In the genomic region with DNA sequence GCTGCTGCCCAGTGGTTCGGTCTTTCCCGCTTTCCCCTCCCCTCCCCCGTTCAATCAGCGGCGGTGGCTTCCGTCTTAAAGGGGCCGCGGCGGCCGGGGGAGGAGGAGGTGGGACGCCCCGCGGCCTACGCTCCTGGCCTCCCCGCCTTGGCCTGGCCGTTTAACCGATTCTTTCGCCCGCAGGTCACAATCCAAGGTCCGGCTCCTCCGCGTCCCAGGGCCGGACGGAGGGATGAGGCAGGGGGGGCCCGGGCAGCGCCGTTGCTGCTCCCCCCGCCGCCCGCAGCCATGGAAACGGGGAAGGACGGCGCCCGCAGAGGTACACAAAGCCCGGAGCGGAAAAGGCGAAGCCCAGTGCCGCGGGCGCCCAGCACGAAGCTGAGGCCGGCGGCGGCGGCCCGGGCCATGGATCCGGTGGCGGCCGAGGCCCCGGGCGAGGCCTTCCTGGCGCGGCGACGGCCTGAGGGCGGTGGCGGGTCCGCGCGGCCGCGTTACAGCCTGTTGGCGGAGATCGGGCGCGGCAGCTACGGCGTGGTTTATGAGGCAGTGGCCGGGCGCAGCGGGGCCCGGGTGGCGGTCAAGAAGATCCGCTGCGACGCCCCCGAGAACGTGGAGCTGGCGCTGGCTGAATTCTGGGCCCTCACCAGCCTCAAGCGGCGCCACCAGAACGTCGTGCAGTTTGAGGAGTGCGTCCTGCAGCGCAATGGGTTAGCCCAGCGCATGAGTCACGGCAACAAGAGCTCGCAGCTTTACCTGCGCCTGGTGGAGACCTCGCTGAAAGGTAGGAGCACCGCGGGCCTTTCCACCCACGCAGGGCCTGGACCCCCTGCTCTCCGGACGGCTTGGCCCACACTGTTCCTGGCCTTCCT, we compare ENCODE assay signal across 8 cellular contexts. TPM values are rescaled to one million over a fixed set of nuclear protein-coding genes. Genes with fewer than 3 reads are reported as not detected.
DNase-seq lines count a peak whose midpoint lies in the region; ATAC-seq and TF ChIP-seq lines count a peak whose summit lies in the region.

No MANE protein-coding gene starts in this region.

- peak overlapping the region; percentile 95 for H3K4me3 Mint-ChIP-seq in osteocyte (ENCODE audit: unreplicated experiment)

- H3K4me1 ChIP-seq in SJSA1 (replicated peaks) = peaks cover 19% of the 10 kb centered on the region
- H3K4me1 ChIP-seq in thoracic aorta (ENCODE audit: control insufficient read depth in 1 of 2, low read depth in 2 of 2) = peaks cover 30 to 44% of the 10 kb centered on the region in 2 donors

- no peak for TF ChIP-seq CTCF in osteocyte (IDR thresholded peaks at IDR 0.05)
- no peak for TF ChIP-seq CTCF in thoracic aorta (IDR thresholded peaks at IDR 0.05)

- peaks cover 5% of the 10 kb centered on the region for H3K27me3 Mint-ChIP-seq in osteocyte (ENCODE audit: unreplicated experiment)

- H3K27ac ChIP-seq in SJSA1 = peak overlapping the region; percentile 99
- peak overlapping the region; percentile 95 to 98 for H3K27ac ChIP-seq in thoracic aorta

- H3K9me3 ChIP-seq in SJSA1 (replicated peaks) (peaks cover 3% of the 10 kb centered on the region; the same call in 1 of the 2 replicates), thoracic aorta (no peaks in the 10 kb centered on the region)

- H3K27me3 ChIP-seq in SJSA1 (replicated peaks) (0 out of 2 replicates have a peak, but pooled peaks cover 6% of the 10 kb centered on the region), thoracic aorta (replicated peaks; ENCODE audit: insufficient read depth) (no peaks in the 10 kb centered on the region)

- peak overlapping the region; percentile 100 for H3K27ac Mint-ChIP-seq in osteocyte (ENCODE audit: unreplicated experiment)

- H3K36me3 Mint-ChIP-seq in osteocyte (ENCODE audit: unreplicated experiment) = peaks cover 9% of the 10 kb centered on the region

- peaks cover 38% of the 10 kb centered on the region for H3K4me1 Mint-ChIP-seq in osteocyte (ENCODE audit: unreplicated experiment)

- H3K4me3 ChIP-seq in SJSA1 (peak overlapping the region; percentile 91), thoracic aorta (peak overlapping the region; percentile 95)

- DNase-seq in GDM1 (lab: John Stamatoyannopoulos, UW) (peak; percentile 85), H4 (ENCODE audit: low spot score) (peak; percentile 72), LoVo (ENCODE audit: low spot score) (peak; percentile 87), SJSA1 (ENCODE audit: low read depth in 1 of 2, low spot score in 2 of 2) (peak; percentile 86 to 99), glomerular visceral epithelial cell (ENCODE audit: extremely low spot score) (peak; percentile 89), osteocyte (ENCODE audit: extremely low spot score, unreplicated experiment) (peak; percentile 93), thoracic aorta (ENCODE audit: low spot score) (peak; percentile 61)
- DNase-seq in activated naive CD4-positive, alpha-beta T cell treated with anti-CD3 and anti-CD28 coated beads, Interleukin-2, amount 50 U/mL, for 16 hours = peak; percentile 84

- peak; percentile 94 for ATAC-seq in thoracic aorta (ENCODE audit: insufficient number of reproducible peaks, low FRiP score, low read depth)

- H3K9me3 Mint-ChIP-seq in osteocyte (ENCODE audit: unreplicated experiment) = no peaks in the 10 kb centered on the region

- H3K36me3 ChIP-seq in SJSA1 (peaks cover 47% of the 10 kb centered on the region), thoracic aorta (no peaks in the 10 kb centered on the region)

RNA-seq across cellular contexts. Expression of gene STK35, which starts 1.2 kb away (rescaled TPM):
- total RNA-seq in H4 (2014; rRNA removed; shearing (Covaris generic)) = 10.4 and 19.1 TPM in 2 replicates
- 15.0 and 22.1 TPM in 2 replicates for total RNA-seq in SJSA1 (2014; rRNA removed; shearing (Covaris generic))
- total RNA-seq in osteocyte (15.6 and 16.3 TPM in 2 replicates), thoracic aorta (10 to 100 TPM; 25.4 to 31.5 TPM)

Comparison
In these comparisons a context has a peak if more than half of its experiments do, and no peak if none do; other contexts are left out.
1. Peak in every context shown above with its lines: DNase-seq, ATAC-seq, H3K4me3 ChIP-seq and H3K27ac ChIP-seq.